8 cellular contexts compared by ENCODE assay signal in the genomic region with DNA sequence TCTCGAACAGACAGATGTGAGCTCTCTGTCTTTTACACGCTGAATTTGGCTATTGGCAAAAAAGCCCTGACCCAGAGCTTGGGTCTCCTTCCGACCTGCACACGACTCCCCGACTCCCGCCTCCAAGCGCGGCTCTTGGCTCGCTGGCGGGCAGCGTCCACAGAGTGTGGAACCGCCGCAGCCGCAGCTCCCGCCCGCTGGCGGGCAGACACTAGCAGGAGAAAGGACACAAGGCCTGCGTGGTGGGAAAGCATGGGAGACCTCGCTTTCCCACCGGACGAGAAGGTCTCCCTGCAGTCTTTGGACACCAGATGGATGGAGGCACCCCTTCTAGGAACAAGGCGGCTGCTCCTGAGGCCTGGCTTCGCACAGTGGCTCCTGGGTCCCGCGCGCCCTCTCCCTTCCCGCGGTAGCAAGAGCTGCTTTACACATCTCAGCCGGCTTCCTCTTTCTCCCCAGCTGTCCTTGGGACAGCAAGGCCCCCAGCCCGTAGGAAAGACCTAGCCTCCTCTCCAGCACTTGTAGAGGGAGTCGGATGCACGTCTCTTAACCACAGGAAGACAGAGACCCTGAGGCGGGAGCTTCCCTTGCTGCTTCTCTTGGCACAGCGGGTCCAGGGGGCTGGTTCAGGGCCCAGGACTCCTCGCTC.
A peak's percentile ranks its signal among the peaks of the same experiment; 100 is the strongest.
DNase-seq lines count a peak whose midpoint lies in the region; ATAC-seq and TF ChIP-seq lines count a peak whose summit lies in the region.

No MANE protein-coding gene starts in this region.

- dilution Hi-C loops in mammary epithelial cell (cut with HindIII; ENCODE audit: low sequenced_read_pairs) = no loop called here

- H3K4me1 ChIP-seq in HUES48 (ENCODE audit: control insufficient read depth, insufficient read depth, low read length) (peaks cover 41% of the 10 kb centered on the region), mammary epithelial cell (ENCODE audit: insufficient read depth, low read length) (peaks cover 17% of the 10 kb centered on the region)
- peaks cover 3 to 23% of the 10 kb centered on the region in 2 donors for H3K4me1 ChIP-seq in naive thymus-derived CD4-positive, alpha-beta T cell (ENCODE audit: control insufficient read depth in 2 of 2, insufficient read depth in 2 of 2, low read length in 2 of 2)

- H3K9me3 ChIP-seq in CD4-positive, alpha-beta T cell (ENCODE audit: control insufficient read depth, low read length) = no peaks in the 10 kb centered on the region
- H3K9me3 ChIP-seq in HUES48 (ENCODE audit: control insufficient read depth, insufficient read depth, low read length) (no peaks in the 10 kb centered on the region), mammary epithelial cell (replicated peaks; ENCODE audit: insufficient read depth, low read length) (no peaks in the 10 kb centered on the region)
- peaks cover 0 to 5% (median 0%) of the 10 kb centered on the region in 3 experiments for H3K9me3 ChIP-seq in naive thymus-derived CD4-positive, alpha-beta T cell (ENCODE audit: control insufficient read depth in 2 of 3, low read length in 3 of 3)

- H3K9ac ChIP-seq in HUES48 (ENCODE audit: low read depth, low read length) (no peak overlapping the region), mammary epithelial cell (ENCODE audit: insufficient read depth, low read length) (no peak overlapping the region)

- H3K27me3 ChIP-seq in CD4-positive, alpha-beta T cell (ENCODE audit: control insufficient read depth, insufficient read depth, low read length) = peaks cover 56% of the 10 kb centered on the region
- H3K27me3 ChIP-seq in HUES48 (ENCODE audit: control insufficient read depth, insufficient read depth, low read length) (peaks cover 92% of the 10 kb centered on the region), mammary epithelial cell (ENCODE audit: insufficient read depth, low read length) (peaks cover 42% of the 10 kb centered on the region)
- H3K27me3 ChIP-seq in naive thymus-derived CD4-positive, alpha-beta T cell (ENCODE audit: control insufficient read depth in 2 of 2, insufficient read depth in 2 of 2, low read length in 2 of 2) = peaks cover 3 to 19% of the 10 kb centered on the region in 2 donors

- no peak for DNase-seq in CD4-positive, alpha-beta T cell
- no peak for DNase-seq in mammary epithelial cell
- peak in 2 of 9 donors; percentile 21 to 28 for DNase-seq in naive thymus-derived CD4-positive, alpha-beta T cell
- DNase-seq in NCI-H2227 (lab: John Stamatoyannopoulos, UW; ENCODE audit: unreplicated experiment) = no peak
- DNase-seq in medulla oblongata (ENCODE audit: extremely low spot score) = no peak

- in situ Hi-C loops in mammary epithelial cell (cut with MboI; ENCODE audit: low sequenced_read_pairs in 2 of 2) = no loop called here

- H3K36me3 Mint-ChIP-seq in CD4-positive, alpha-beta T cell (ENCODE audit: low read depth) = peaks cover 10% of the 10 kb centered on the region
- H3K36me3 Mint-ChIP-seq in naive thymus-derived CD4-positive, alpha-beta T cell = peaks cover 0 to 14% (median 6%) of the 10 kb centered on the region in 5 donors

- no peak overlapping the region for H3K27ac ChIP-seq in CD4-positive, alpha-beta T cell (ENCODE audit: low read depth, low read length)
- H3K27ac ChIP-seq in HUES48 (ENCODE audit: low read depth, low read length) = no peak overlapping the region
- no peak overlapping the region for H3K27ac ChIP-seq in mammary epithelial cell (ENCODE audit: insufficient read depth, low read depth, low read length)
- H3K27ac ChIP-seq in naive thymus-derived CD4-positive, alpha-beta T cell (ENCODE audit: low read depth, low read length) = no peak overlapping the region

- no peak for ATAC-seq in CD4-positive, alpha-beta T cell (ENCODE audit: poor library complexity)
- no peak for ATAC-seq in naive thymus-derived CD4-positive, alpha-beta T cell
- ATAC-seq in GM21529 (IDR thresholded peaks at IDR 0.05; ENCODE audit: unreplicated experiment) (no peak), HG02973 (IDR thresholded peaks at IDR 0.05; ENCODE audit: unreplicated experiment) (no peak)

- TF ChIP-seq CTCF in CD4-positive, alpha-beta T cell (IDR thresholded peaks at IDR 0.05) = no peak
- no peak for TF ChIP-seq CTCF in mammary epithelial cell (conservative IDR thresholded peaks at IDR 0.05 in 1 of 2, IDR thresholded peaks at IDR 0.05 in 1 of 2; ENCODE audit: extremely low read depth in 1 of 2, insufficient read depth in 1 of 2, low read depth in 1 of 2, low read length in 2 of 2)

- peak overlapping the region; percentile 49 for H2AFZ ChIP-seq in mammary epithelial cell (ENCODE audit: low read depth, low read length)

- CTCF ChIA-PET in CD4-positive, alpha-beta T cell (lab: Charles Lee) = no interaction called here
- CTCF ChIA-PET in mammary epithelial cell (lab: Charles Lee; ENCODE audit: low non-redundant PET) = no interaction called here
- CTCF ChIA-PET in naive thymus-derived CD4-positive, alpha-beta T cell (lab: Charles Lee) = no interaction called here

- H3K4me3 Mint-ChIP-seq in CD4-positive, alpha-beta T cell = peak overlapping the region; percentile 79
- peak overlapping the region; percentile 51 to 88 (median 82) for H3K4me3 Mint-ChIP-seq in naive thymus-derived CD4-positive, alpha-beta T cell

- intact Hi-C loops in CD4-positive, alpha-beta T cell (cut with DNase I, micrococcal nuclease) = loop anchor here in 1 of 2 experiments (5.0 kb wide), 1 partner anchor 162 kb away; a partner anchor contains a TSS
- intact Hi-C loops in mammary epithelial cell (cut with micrococcal nuclease) = no loop called here
- intact Hi-C loops in naive thymus-derived CD4-positive, alpha-beta T cell (cut with micrococcal nuclease) = loop anchor here (2.0 to 10.0 kb wide), 3 partner anchors 45 to 1235 kb away; a partner anchor contains a TSS

- peaks cover 45% of the 10 kb centered on the region for H3K4me1 Mint-ChIP-seq in CD4-positive, alpha-beta T cell (ENCODE audit: low read depth)
- peaks cover 21 to 58% (median 41%) of the 10 kb centered on the region in 7 donors for H3K4me1 Mint-ChIP-seq in naive thymus-derived CD4-positive, alpha-beta T cell

- peaks cover 89% of the 10 kb centered on the region for H3K27me3 Mint-ChIP-seq in CD4-positive, alpha-beta T cell
- H3K27me3 Mint-ChIP-seq in naive thymus-derived CD4-positive, alpha-beta T cell = peaks cover 79 to 96% (median 91%) of the 10 kb centered on the region in 5 donors

- H3K4me2 ChIP-seq in mammary epithelial cell (ENCODE audit: insufficient read depth, low read depth, low read length) = peak overlapping the region; percentile 37

- H3K27ac Mint-ChIP-seq in CD4-positive, alpha-beta T cell = no peak overlapping the region
- peak overlapping the region in 3 of 9 donors; percentile 62 to 86 (median 74) for H3K27ac Mint-ChIP-seq in naive thymus-derived CD4-positive, alpha-beta T cell

- H3K36me3 ChIP-seq in HUES48 (ENCODE audit: control insufficient read depth, insufficient read depth, low read length) (no peaks in the 10 kb centered on the region), mammary epithelial cell (ENCODE audit: insufficient read depth, low read length) (no peaks in the 10 kb centered on the region)
- H3K36me3 ChIP-seq in naive thymus-derived CD4-positive, alpha-beta T cell (ENCODE audit: control insufficient read depth in 2 of 3, insufficient read depth in 3 of 3, low read length in 3 of 3) = no peaks in the 10 kb centered on the region

- H3K79me2 ChIP-seq in mammary epithelial cell (ENCODE audit: insufficient read depth, low read length) = no peaks in the 10 kb centered on the region

- 9% methylated on average over 4 of the region's 35 CpGs for WGBS in mammary epithelial cell (ENCODE audit: low coverage, missing lambda C conversion rate)

- H4K20me1 ChIP-seq in mammary epithelial cell (ENCODE audit: insufficient read depth, low read length) = no peaks in the 10 kb centered on the region

- peak overlapping the region; percentile 59 for H3K4me3 ChIP-seq in HUES48 (ENCODE audit: low read depth, low read length)
- no peak overlapping the region for H3K4me3 ChIP-seq in mammary epithelial cell (replicated peaks in 1 of 3; ENCODE audit: insufficient read depth in 1 of 3, low read depth in 2 of 3, low read length in 3 of 3)
- H3K4me3 ChIP-seq in naive thymus-derived CD4-positive, alpha-beta T cell (ENCODE audit: low read length) = peak overlapping the region; percentile 45

- no TSS peak for BruUV-seq in mammary epithelial cell (replicated peaks; lab: Mats Ljungman, UMichigan)

- POLR2A ChIA-PET in CD4-positive, alpha-beta T cell (lab: Charles Lee) = interaction anchor here (1.0 kb wide), 1 partner anchor 9 kb away, joined by 3 read pairs; no protein-coding TSS in a partner anchor
- POLR2A ChIA-PET in naive thymus-derived CD4-positive, alpha-beta T cell (lab: Charles Lee) = interaction anchor here (1.4 kb wide), 2 partner anchors 9 to 462 kb away, joined by 3 to 4 read pairs; a partner anchor contains a TSS

- H3K9me3 Mint-ChIP-seq in CD4-positive, alpha-beta T cell = no peaks in the 10 kb centered on the region
- peaks cover 0 to 17% (median 7%) of the 10 kb centered on the region in 11 donors for H3K9me3 Mint-ChIP-seq in naive thymus-derived CD4-positive, alpha-beta T cell

Comparison
In these comparisons a context has a peak if more than half of its experiments do, and no peak if none do; other contexts are left out.
1. H3K4me3 ChIP-seq: peak in HUES48 (single experiment) and naive thymus-derived CD4-positive, alpha-beta T cell (single experiment); none in mammary epithelial cell (0 of 3).